ENCODE assay signal across 8 cellular contexts in the genomic region with DNA sequence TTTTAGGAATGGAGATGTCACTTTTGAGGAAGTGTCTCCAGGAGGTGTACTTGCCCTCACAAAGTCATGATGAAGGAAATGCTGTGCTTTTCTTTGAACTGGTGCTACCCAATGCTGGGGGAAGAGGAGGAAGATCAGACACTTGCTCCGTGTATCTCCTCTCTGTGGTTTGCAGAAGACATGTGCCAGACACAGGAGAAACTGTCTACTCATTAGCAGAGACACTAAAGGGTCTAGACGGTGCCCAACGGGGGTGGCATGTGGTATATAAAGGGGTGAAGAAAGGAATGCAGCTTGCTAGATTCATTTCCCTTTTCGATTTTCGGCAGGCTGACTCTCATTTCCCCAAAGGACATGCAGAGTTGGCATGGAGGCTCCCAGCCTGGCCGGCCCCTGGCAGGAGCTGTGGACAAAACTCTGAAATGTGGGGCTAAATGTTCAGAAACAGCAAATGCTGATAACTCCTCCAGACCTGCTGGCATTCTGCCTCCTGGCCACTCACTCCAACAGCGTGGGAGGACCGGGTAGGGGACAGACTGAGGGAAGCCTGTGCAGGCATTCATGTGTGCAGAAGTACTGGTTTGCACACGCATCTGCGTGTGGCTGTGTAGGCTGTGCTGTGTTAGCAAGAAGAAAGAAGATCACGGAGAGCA.
DNase-seq lines count a peak whose midpoint lies in the region; ATAC-seq lines count a peak whose summit lies in the region.

No MANE protein-coding gene starts in this region.

- H3K4me1 ChIP-seq in mucosa of rectum (ENCODE audit: control insufficient read depth in 2 of 2, insufficient read depth in 2 of 2, low read length in 2 of 2), result peaks cover 0 to 2% of the 10 kb centered on the region in 2 donors

- H3K4me3 ChIP-seq in mucosa of rectum (ENCODE audit: low read length in 2 of 2), result no peak overlapping the region

- ATAC-seq in GM18519 (IDR thresholded peaks at IDR 0.05; ENCODE audit: low FRiP score, unreplicated experiment), result peak; percentile 88
- ATAC-seq in HG03175 (IDR thresholded peaks at IDR 0.05; ENCODE audit: unreplicated experiment), result peak; percentile 78

- H3K27ac ChIP-seq in mucosa of rectum (ENCODE audit: low read depth in 2 of 2, low read length in 2 of 2), result peak overlapping the region; percentile 25 to 32

- no peaks in the 10 kb centered on the region for H3K9me3 ChIP-seq in mucosa of rectum (ENCODE audit: control insufficient read depth in 2 of 2, low read length in 2 of 2)

- H3K9ac ChIP-seq in mucosa of rectum (ENCODE audit: low read depth in 1 of 2, low read length in 2 of 2), result no peak overlapping the region

- DNase-seq in astrocyte of the hippocampus (ENCODE audit: low read depth, low spot score) (peak; percentile 64), NCI-H1105 (lab: John Stamatoyannopoulos, UW) (no peak), NCI-H146 (lab: John Stamatoyannopoulos, UW) (no peak), NCI-H1694 (lab: John Stamatoyannopoulos, UW) (no peak)
- no peak for DNase-seq in stimulated activated CD4-positive, alpha-beta T cell treated with anti-CD3 and anti-CD28 coated beads, Interleukin-4, amount 100 ng/mL, for 4 hours

- no peaks in the 10 kb centered on the region for H3K36me3 ChIP-seq in mucosa of rectum (ENCODE audit: control insufficient read depth in 2 of 2, insufficient read depth in 2 of 2, low read length in 2 of 2)

- H3K27me3 ChIP-seq in mucosa of rectum (ENCODE audit: control insufficient read depth in 2 of 2, insufficient read depth in 2 of 2, low read length in 2 of 2), result no peaks in the 10 kb centered on the region
